4 cellular contexts compared by ENCODE assay signal in the genomic region with DNA sequence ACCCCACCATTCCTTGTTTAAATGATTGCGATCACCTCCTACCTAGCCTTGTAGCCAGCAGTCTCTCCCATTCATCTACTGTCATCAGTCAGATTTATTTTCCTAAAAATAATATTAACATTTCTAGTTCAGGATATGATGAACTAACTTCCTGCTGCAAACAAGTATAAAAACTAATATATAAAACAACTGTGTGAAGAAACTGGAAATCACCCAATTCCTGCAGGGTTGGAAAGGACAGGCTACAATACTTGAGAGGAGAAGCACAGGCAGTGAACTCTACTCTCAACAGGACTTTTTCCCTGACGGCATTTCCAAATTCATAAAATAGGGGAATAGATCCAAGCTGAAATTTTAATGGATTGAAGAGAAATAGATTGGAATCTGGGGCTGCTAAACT.
"Had no signal": no experiment of that assay in that cellular context is flagged by ENCODE, and none has a peak within 500 bp of the region (broad histone marks: within the 10 kb centered on the region; RNA-seq: fewer than 3 reads in every experiment).

No MANE protein-coding gene starts in this region.

- H3K4me1 Mint-ChIP-seq: GM23338, H9 had no signal

- ATAC-seq: GM23338 had no signal

- H3K27ac Mint-ChIP-seq: GM23338, H9 had no signal

- H3K4me3 ChIP-seq: GM23338 had no signal

- H3K9me3 Mint-ChIP-seq: GM23338, H9 had no signal

- DNase-seq: H9, HCEC 1CT, IMR-90 had no signal

- H3K4me3 Mint-ChIP-seq: GM23338, H9 had no signal
